Comparison of ENCODE assay signal across 27 cellular contexts in genomic region chrX:817759-818158, GRCh38.
"Had no signal": no experiment of that assay in that cellular context is flagged by ENCODE, and none has a peak within 500 bp of the region (broad histone marks: within the 10 kb centered on the region; RNA-seq: fewer than 3 reads in every experiment).

No MANE protein-coding gene starts in this region.

- H3K4me1 ChIP-seq: left ventricle myocardium inferior, neural progenitor cell, right atrium auricular region, right lobe of liver, testis, thyroid gland, transverse colon, upper lobe of left lung had no signal

- H3K27me3 ChIP-seq: neural progenitor cell, neutrophil, right atrium auricular region, right lobe of liver, testis, thyroid gland, transverse colon, upper lobe of left lung had no signal

- DNase-seq: hypothalamus; immature natural killer cell; kidney; left colon; left ventricle myocardium inferior; mesendoderm; naive B cell; natural killer cell; nephron progenitor cell; occipital lobe; right lobe of liver; stimulated activated CD4-positive, alpha-beta T cell treated with anti-CD3 and anti-CD28 coated beads, Interleukin-1b, Interleukin-23, amount 100 ng/mL, for 48 hours; stimulated activated CD4-positive, alpha-beta T cell treated with anti-CD3 and anti-CD28 coated beads, Interleukin-2, amount 100 ng/mL, for 48 hours; stimulated activated CD4-positive, alpha-beta T cell treated with anti-CD3 and anti-CD28 coated beads, Interleukin-4, amount 100 ng/mL, for 4 hours; stimulated activated CD8-positive, alpha-beta memory T cell treated with anti-CD3 and anti-CD28 coated beads, Interleukin-4, amount 100 ng/mL, for 48 hours; stimulated activated naive CD4-positive, alpha-beta T cell treated with Interleukin-2 at 50 U/mL for 16 hours; stimulated activated naive CD8-positive, alpha-beta T cell treated with anti-CD3 and anti-CD28 coated beads, Interleukin-15, amount 100 ng/mL, for 72 hours; substantia nigra; testis; thyroid gland; transverse colon; upper lobe of left lung had no signal

- H3K27ac ChIP-seq: left ventricle myocardium inferior, neural progenitor cell, neutrophil, right atrium auricular region, right lobe of liver, testis, thyroid gland, transverse colon, upper lobe of left lung had no signal

- H3K4me3 ChIP-seq: left ventricle myocardium inferior, lung, neural progenitor cell, right atrium auricular region, right lobe of liver, smooth muscle cell, testis, thyroid gland, transverse colon, upper lobe of left lung had no signal

- H3K36me3 ChIP-seq: left ventricle myocardium inferior, neural progenitor cell, neutrophil, right atrium auricular region, right lobe of liver, thyroid gland, transverse colon, upper lobe of left lung had no signal

- H3K9me3 ChIP-seq: neutrophil, right lobe of liver, testis, thyroid gland, transverse colon, upper lobe of left lung had no signal
